ENCODE assay signal across 26 cellular contexts in the genomic region with DNA sequence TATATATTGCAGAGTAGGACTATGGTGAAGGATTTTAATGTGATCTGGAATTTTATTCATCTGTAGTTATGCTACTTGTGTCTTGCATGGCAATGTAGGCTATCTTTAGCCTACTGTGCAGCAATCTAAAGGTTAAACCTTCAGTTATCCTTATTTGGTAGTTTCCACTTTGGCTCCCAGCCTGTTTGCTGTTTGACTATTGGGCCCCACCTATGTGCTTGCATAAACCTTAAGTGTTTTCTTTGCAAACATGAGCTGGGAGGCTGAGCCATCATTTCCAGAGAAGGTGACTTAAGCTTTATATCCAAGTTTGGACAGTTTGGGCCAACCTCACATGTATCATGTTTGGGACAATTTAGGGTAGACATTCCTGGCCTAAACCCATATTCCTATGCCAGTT.
"Had no signal": no experiment of that assay in that cellular context is flagged by ENCODE, and none has a peak within 500 bp of the region (broad histone marks: within the 10 kb centered on the region; RNA-seq: fewer than 3 reads in every experiment).

No MANE protein-coding gene starts in this region.

- DNase-seq: activated B cell treated with CpG ODN at 0.5 μM for 24 hours; activated CD4-positive, alpha-beta T cell treated with anti-CD3 and anti-CD28 coated beads, Interleukin-2, amount 50 U/mL, for 1 hour; activated CD8-positive, alpha-beta T cell treated with anti-CD3 and anti-CD28 coated beads for 36 hours; activated naive CD4-positive, alpha-beta T cell; activated T-cell treated with anti-CD3 and anti-CD28 coated beads, Interleukin-2, amount 50 U/mL, for 48 hours; dermis blood vessel endothelial cell; effector CD4-positive, alpha-beta T cell; esophagus squamous epithelium; foreskin melanocyte; heart right ventricle; kidney glomerular epithelial cell; left ventricle myocardium superior; mammary epithelial cell; naive B cell; nephron progenitor cell; retina; stimulated activated CD4-positive, alpha-beta T cell treated with anti-CD3 and anti-CD28 coated beads, Interleukin-1b, Interleukin-23, amount 100 ng/mL, for 48 hours; stimulated activated CD4-positive, alpha-beta T cell treated with anti-CD3 and anti-CD28 coated beads, Interleukin-4, amount 100 ng/mL, for 4 hours; stimulated activated CD8-positive, alpha-beta memory T cell treated with anti-CD3 and anti-CD28 coated beads, Interleukin-4, amount 100 ng/mL, for 48 hours; stimulated activated naive CD8-positive, alpha-beta T cell treated with anti-CD3 and anti-CD28 coated beads, Interleukin-15, amount 100 ng/mL, for 72 hours; substantia nigra had no signal

- ATAC-seq: activated CD8-positive, alpha-beta T cell treated with anti-CD3 and anti-CD28 coated beads for 36 hours; activated naive CD4-positive, alpha-beta T cell treated with anti-CD3 and anti-CD28 coated beads, Interleukin-2, amount 50 U/mL, for 72 hours; heart right ventricle; left ventricle myocardium superior; stimulated activated memory B cell treated with anti-CD40 and anti-IgM and Interleukin-4, amounts not matched to agents 10 μg/mL and 1 μg/mL and 100 μg/mL, for 72 hours; stimulated activated naive CD8-positive, alpha-beta T cell treated with anti-CD3 and anti-CD28 coated beads, Interleukin-15, amount 100 ng/mL, for 72 hours had no signal

- H3K9me3 ChIP-seq: neutrophil had no signal

- H3K27ac ChIP-seq: epithelial cell of prostate, esophagus squamous epithelium, heart right ventricle, neutrophil had no signal

- H3K36me3 ChIP-seq: esophagus squamous epithelium, heart right ventricle, neutrophil had no signal

- H3K27me3 ChIP-seq: esophagus squamous epithelium, heart right ventricle, neutrophil had no signal

- H3K4me3 ChIP-seq: esophagus squamous epithelium, heart right ventricle, smooth muscle cell had no signal

- H3K4me1 ChIP-seq: esophagus squamous epithelium, heart right ventricle had no signal
